In the genomic region with DNA sequence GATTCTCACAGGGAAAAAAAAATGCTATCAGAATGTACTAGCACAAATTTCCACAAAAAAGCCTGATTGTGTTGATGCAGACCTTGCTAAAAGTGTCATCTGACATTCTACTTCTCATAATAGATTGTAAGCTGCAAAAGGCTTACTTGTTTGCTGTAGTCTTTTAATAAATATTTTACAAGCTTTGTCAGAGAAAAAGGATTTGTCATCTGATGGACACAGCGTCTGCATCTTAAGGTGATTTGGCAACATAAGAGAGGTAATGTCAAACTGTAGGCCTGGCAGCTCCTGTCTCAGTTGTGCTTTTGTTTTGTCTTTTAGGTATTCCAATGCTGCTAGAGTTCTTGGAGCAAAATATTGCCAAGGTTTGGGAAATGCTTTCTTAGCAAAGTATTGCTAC, we compare ENCODE assay signal across 19 cellular contexts. TPM values are rescaled to one million over a fixed set of nuclear protein-coding genes. Genes with fewer than 3 reads are reported as not detected.
DNase-seq lines count a peak whose midpoint lies in the region; ATAC-seq, FAIRE-seq and TF ChIP-seq lines count a peak whose summit lies in the region.
"Had no signal": no experiment of that assay in that cellular context is flagged by ENCODE, and none has a peak within 500 bp of the region (broad histone marks: within the 10 kb centered on the region; RNA-seq: fewer than 3 reads in every experiment).

No MANE protein-coding gene starts in this region.

- H3K9me3 ChIP-seq in A549 (no peaks in the 10 kb centered on the region), HEK293 (ENCODE audit: control insufficient read depth, insufficient read depth, low read depth, low read length) (no peaks in the 10 kb centered on the region), RWPE2 (ENCODE audit: severe bottlenecking) (no peaks in the 10 kb centered on the region), neural progenitor cell (ENCODE audit: low read depth) (no peaks in the 10 kb centered on the region)
- H3K9me3 ChIP-seq: BLaER1, Caco-2 had no signal

- TF ChIP-seq CTCF in A549 (IDR thresholded peaks at IDR 0.05) (no peak), HEK293 (tag by site-specific recombination; IDR thresholded peaks at IDR 0.05) (no peak), RWPE2 (IDR thresholded peaks at IDR 0.05; ENCODE audit: poor library complexity, severe bottlenecking) (no peak), neural progenitor cell (IDR thresholded peaks at IDR 0.05) (no peak), GM13976 (IDR thresholded peaks at IDR 0.05; ENCODE audit: borderline replicate concordance, control extremely low read depth, extremely low read depth, insufficient read depth, missing control alignments) (no peak)

- FAIRE-seq in A549 (lab: Jason Lieb, UNC): peak; percentile 28
- FAIRE-seq: A204.1, GM12892, H1, K562 had no signal

- peaks cover 14% of the 10 kb centered on the region for H3F3A ChIP-seq in neural progenitor cell (ENCODE audit: low read depth)

- H3K9me3 Mint-ChIP-seq in neural progenitor cell: no peaks in the 10 kb centered on the region
- H3K9me3 Mint-ChIP-seq: CD8-positive, alpha-beta memory T cell had no signal

- POLR2A ChIA-PET in A549 (lab: Yijun Ruan, JAX): interaction anchor here (0.8 to 3.2 kb wide), 2 partner anchors 146 to 154 kb away, joined by 3 to 21 read pairs; a partner anchor contains a TSS
- POLR2A ChIA-PET in HEK293 (lab: Yijun Ruan, JAX): interaction anchor here (2.6 kb wide), 1 partner anchor 146 kb away, joined by 14 read pairs; a partner anchor contains a TSS

- H3K79me2 ChIP-seq in neural progenitor cell (ENCODE audit: low read depth): no peaks in the 10 kb centered on the region

- H3K4me1 ChIP-seq in A549 (peaks cover 85% of the 10 kb centered on the region), HEK293 (ENCODE audit: control insufficient read depth, insufficient read depth, low read length) (no peaks in the 10 kb centered on the region; the same call in 1 of the 2 replicates), RWPE2 (ENCODE audit: insufficient read depth, poor library complexity, severe bottlenecking) (peaks cover 35% of the 10 kb centered on the region), neural progenitor cell (no peaks in the 10 kb centered on the region)
- H3K4me1 ChIP-seq: Caco-2 had no signal

- H3K4me1 Mint-ChIP-seq in neural progenitor cell: no peaks in the 10 kb centered on the region
- H3K4me1 Mint-ChIP-seq: CD8-positive, alpha-beta memory T cell had no signal

- DNase-seq in A549 (ENCODE audit: low read depth in 1 of 2, low spot score in 1 of 2) (no peak), RWPE2 (ENCODE audit: low spot score) (no peak), neural progenitor cell (ENCODE audit: low spot score) (no peak), GM13976 (ENCODE audit: low spot score) (no peak)
- no peak for DNase-seq in stimulated activated naive CD4-positive, alpha-beta T cell treated with Interleukin-2 at 50 U/mL for 16 hours (lab: John Stamatoyannopoulos, UW)
- DNase-seq in activated CD8-positive, alpha-beta memory T cell treated with anti-CD3 and anti-CD28 coated beads, Interleukin-2, amount 50 U/mL, for 4 hours: no peak
- DNase-seq: AML-193; Caco-2; CD8-positive, alpha-beta memory T cell; DND-41; GDM1; HCEC 1CT had no signal

- TF ChIP-seq RAD21 in A549 (conservative IDR thresholded peaks at IDR 0.05 in 1 of 2, IDR thresholded peaks at IDR 0.05 in 1 of 2): no peak

- in situ Hi-C loops in GM13976 (cut with MboI; ENCODE audit: low sequenced_read_pairs, unreplicated experiment): no loop called here

- peaks cover 1 to 6% of the 10 kb centered on the region in 2 experiments for H3K36me3 ChIP-seq in HEK293 (ENCODE audit: control insufficient read depth in 2 of 2, insufficient read depth in 1 of 2, low read length in 2 of 2)
- peaks cover 23% of the 10 kb centered on the region for H3K36me3 ChIP-seq in RWPE2 (ENCODE audit: low read depth)
- no peaks in the 10 kb centered on the region for H3K36me3 ChIP-seq in neural progenitor cell

- CTCF ChIA-PET in A549 (lab: Yijun Ruan, JAX) (interaction anchor here (0.5 to 19.2 kb wide), 17 partner anchors 8 to 224 kb away, joined by 3 to 484 read pairs (median 11); a partner anchor contains a TSS), HEK293 (lab: Yijun Ruan, JAX) (interaction anchor here (0.6 to 19.4 kb wide), 14 partner anchors 9 to 223 kb away, joined by 5 to 517 read pairs (median 10); a partner anchor contains a TSS)

- no peak for TF ChIP-seq POLR2A in A549 (IDR thresholded peaks at IDR 0.05; ENCODE audit: low read length)

- TF ChIP-seq EP300 in A549 (IDR thresholded peaks at IDR 0.05): no peak

- H2AFZ ChIP-seq in neural progenitor cell (replicated peaks): no peak overlapping the region

- 6% methylated on average over 1 of the region's 1 CpG for WGBS in A549 (ENCODE audit: missing lambda C conversion rate)

- H3K27ac Mint-ChIP-seq in neural progenitor cell: no peak overlapping the region
- H3K27ac Mint-ChIP-seq: CD8-positive, alpha-beta memory T cell had no signal

- H3K4me2 ChIP-seq in A549 (peak overlapping the region; percentile 38), neural progenitor cell (no peak overlapping the region)
- H3K4me2 ChIP-seq: BLaER1 had no signal

- H3K4me3 Mint-ChIP-seq in neural progenitor cell: no peak overlapping the region
- H3K4me3 Mint-ChIP-seq: CD8-positive, alpha-beta memory T cell had no signal

- H3K27ac ChIP-seq in A549: peak overlapping the region; percentile 34 to 56
- no peak overlapping the region for H3K27ac ChIP-seq in HEK293 (ENCODE audit: extremely low read depth, low read depth, low read length)
- H3K27ac ChIP-seq in RWPE2 (ENCODE audit: poor library complexity, severe bottlenecking): peak overlapping the region; percentile 44
- H3K27ac ChIP-seq in neural progenitor cell: peak overlapping the region; percentile 3
- H3K27ac ChIP-seq: BLaER1, HL-60 had no signal

- no peaks in the 10 kb centered on the region for H4K20me1 ChIP-seq in neural progenitor cell (ENCODE audit: low read depth)
- H4K20me1 ChIP-seq: BLaER1 had no signal

- H3K4me3 ChIP-seq in A549 (no peak overlapping the region), HEK293 (ENCODE audit: low read depth, low read length) (no peak overlapping the region), RWPE2 (ENCODE audit: severe bottlenecking) (no peak overlapping the region), neural progenitor cell (no peak overlapping the region)
- H3K4me3 ChIP-seq: BLaER1, K562 had no signal

- H3K27me3 ChIP-seq in RWPE2 (ENCODE audit: insufficient read depth, poor library complexity, severe bottlenecking) (no peaks in the 10 kb centered on the region), neural progenitor cell (no peaks in the 10 kb centered on the region)
- H3K27me3 ChIP-seq: BLaER1 had no signal

- H3K9ac ChIP-seq in neural progenitor cell: no peak overlapping the region
- H3K9ac ChIP-seq: BLaER1 had no signal

- H3K27me3 Mint-ChIP-seq in neural progenitor cell (ENCODE audit: insufficient read depth, low read depth): no peaks in the 10 kb centered on the region
- H3K27me3 Mint-ChIP-seq: CD8-positive, alpha-beta memory T cell had no signal

- peaks cover 4% of the 10 kb centered on the region for H3K36me3 Mint-ChIP-seq in neural progenitor cell
- H3K36me3 Mint-ChIP-seq: CD8-positive, alpha-beta memory T cell had no signal

- ATAC-seq in A549 (no peak), RWPE2 (ENCODE audit: low read depth) (no peak)
- ATAC-seq: K562 had no signal

TF ChIP-seq in A549, 52 proteins besides CTCF, POLR2A, EP300 and RAD21 (continues in another document):
- TF ChIP-seq ZSCAN20 (CRISPR knock-in tag; IDR thresholded peaks at IDR 0.05): no peak
- TF ChIP-seq, protein P1, sequence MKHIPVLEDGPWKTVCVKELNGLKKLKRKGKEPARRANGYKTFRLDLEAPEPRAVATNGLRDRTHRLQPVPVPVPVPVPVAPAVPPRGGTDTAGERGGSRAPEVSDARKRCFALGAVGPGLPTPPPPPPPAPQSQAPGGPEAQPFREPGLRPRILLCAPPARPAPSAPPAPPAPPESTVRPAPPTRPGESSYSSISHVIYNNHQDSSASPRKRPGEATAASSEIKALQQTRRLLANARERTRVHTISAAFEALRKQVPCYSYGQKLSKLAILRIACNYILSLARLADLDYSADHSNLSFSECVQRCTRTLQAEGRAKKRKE (CRISPR knock-in tag; IDR thresholded peaks at IDR 0.05; ENCODE audit: low read depth): no peak

TF ChIP-seq in HEK293, 187 proteins besides CTCF, POLR2A, EP300 and RAD21:
- TF ChIP-seq GLI4 (tag by site-specific recombination; IDR thresholded peaks at IDR 0.05): no peak
- TF ChIP-seq ZIC2 (tag by site-specific recombination; IDR thresholded peaks at IDR 0.05): no peak
- no peak for TF ChIP-seq ZNF350 (tag by site-specific recombination; IDR thresholded peaks at IDR 0.05)
- 0 out of 2 replicates have a peak, but pooled peaks have one; percentile 19 for TF ChIP-seq FEZF1 (tag by site-specific recombination; IDR thresholded peaks at IDR 0.05)

RNA-seq across cellular contexts. Expression of a gene that starts 26.3 kb away (rescaled TPM):
- 1.0 and 1.2 TPM in 2 replicates for polyA plus RNA-seq in A549 (2011; rRNA removed)
- 2.1 and 3.0 TPM in 2 replicates for polyA plus RNA-seq in A549 (2012; cell fraction: cytosol; rRNA removed)
- 7.1 and 12.6 TPM in 2 replicates for polyA plus RNA-seq in A549 (2012; cell fraction: nucleus; rRNA removed)
- polyA plus RNA-seq in A549 (2017; fragmentation: RNase III; extraction: RNeasy Plus Mini Kit Qiagen cat#74134 plus additional on column Dnase treatment): 1.7 to 2.2 TPM (median 1.8 TPM) in 3 replicates
- polyA minus RNA-seq in A549 (2011; rRNA and poly(A)+ RNA removed): 0.70 and 0.88 TPM in 2 replicates
- total RNA-seq in neural progenitor cell (ENCODE audit: low replicate concordance): 0.19 TPM in 1 of 2 replicates, not detected in the other

RNA-seq across cellular contexts. Expression of a gene that starts 55.4 kb away (rescaled TPM):
- polyA plus RNA-seq in A549 (2011; rRNA removed): 68.5 and 69.4 TPM in 2 replicates
- 117 and 133 TPM in 2 replicates for polyA plus RNA-seq in A549 (2012; cell fraction: cytosol; rRNA removed)
- polyA plus RNA-seq in A549 (2012; cell fraction: nucleus; rRNA removed): 243 and 281 TPM in 2 replicates
- polyA plus RNA-seq in A549 (2017; fragmentation: RNase III; extraction: RNeasy Plus Mini Kit Qiagen cat#74134 plus additional on column Dnase treatment): 61.5 to 64.1 TPM (median 62.4 TPM) in 3 replicates
- 98.8 and 118 TPM in 2 replicates for polyA minus RNA-seq in A549 (2011; rRNA and poly(A)+ RNA removed)
- 62.4 and 91.5 TPM in 2 replicates for total RNA-seq in neural progenitor cell (ENCODE audit: low replicate concordance)
